8 cellular contexts compared by ENCODE assay signal in the genomic region with DNA sequence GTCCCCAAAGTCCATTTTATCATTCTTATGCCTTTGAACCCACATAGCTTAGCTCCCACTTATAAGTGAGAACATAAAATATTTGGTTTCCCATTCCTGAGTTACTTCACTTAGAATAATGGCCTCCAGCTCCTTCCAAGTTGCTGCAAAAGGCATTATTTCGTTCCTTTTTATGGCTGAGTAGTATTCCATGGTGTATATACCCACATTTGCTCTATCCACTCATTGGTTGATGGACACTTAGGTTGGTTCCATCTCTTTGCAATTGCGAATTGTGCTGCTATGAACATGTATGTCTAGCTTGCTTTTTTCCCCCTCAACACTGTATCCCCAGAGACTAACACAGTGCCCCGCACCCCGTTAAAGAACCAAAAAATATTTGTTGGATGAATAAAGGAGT. TPM values are rescaled to one million over a fixed set of nuclear protein-coding genes. Genes with fewer than 3 reads are reported as not detected.
A peak's percentile ranks its signal among the peaks of the same experiment; 100 is the strongest.
DNase-seq lines count a peak whose midpoint lies in the region; ATAC-seq and TF ChIP-seq lines count a peak whose summit lies in the region.

No MANE protein-coding gene starts in this region.

- POLR2A ChIA-PET in HEK293 (lab: Yijun Ruan, JAX): no interaction called here
- POLR2A ChIA-PET in activated naive CD8-positive, alpha-beta T cell treated with anti-CD3 and anti-CD28 coated beads, Interleukin-2, amount 10 ng/mL, durations not matched to agents 7 days and 5 days (lab: Charles Lee): no interaction called here

- H3K36me3 ChIP-seq in HEK293 (ENCODE audit: control insufficient read depth in 2 of 2, insufficient read depth in 1 of 2, low read length in 2 of 2) (no peaks in the 10 kb centered on the region; a peak in 1 of 3 replicates), muscle layer of colon (ENCODE audit: insufficient read depth, low read length) (no peaks in the 10 kb centered on the region), H7 (replicated peaks; ENCODE audit: control insufficient read depth, insufficient read depth, low read length) (no peaks in the 10 kb centered on the region)

- TF ChIP-seq CTCF in 22Rv1 (IDR thresholded peaks at IDR 0.05) (no peak), HEK293 (tag by site-specific recombination; IDR thresholded peaks at IDR 0.05) (no peak)

- ATAC-seq in activated naive CD8-positive, alpha-beta T cell treated with anti-CD3 and anti-CD28 coated beads, Interleukin-2, amount 10 ng/mL, durations not matched to agents 7 days and 5 days (ENCODE audit: low read depth): no peak

- no peak for DNase-seq in activated naive CD8-positive, alpha-beta T cell treated with anti-CD3 and anti-CD28 coated beads, Interleukin-2, amount 10 ng/mL, durations not matched to agents 7 days and 5 days
- DNase-seq in H7: no peak
- DNase-seq in NCI-H82 treated with DMSO at 0.1 percent for 48 hours (lab: John Stamatoyannopoulos, UW; ENCODE audit: unreplicated experiment): no peak
- DNase-seq in retina: no peak
- no peak for DNase-seq in effector CD4-positive, alpha-beta T cell

- peaks cover 21% of the 10 kb centered on the region for H3K4me1 Mint-ChIP-seq in activated naive CD8-positive, alpha-beta T cell treated with anti-CD3 and anti-CD28 coated beads, Interleukin-2, amount 10 ng/mL, durations not matched to agents 7 days and 5 days

- H3K9me3 Mint-ChIP-seq in activated naive CD8-positive, alpha-beta T cell treated with anti-CD3 and anti-CD28 coated beads, Interleukin-2, amount 10 ng/mL, durations not matched to agents 7 days and 5 days: no peaks in the 10 kb centered on the region

- peaks cover 19% of the 10 kb centered on the region for H3K27me3 Mint-ChIP-seq in activated naive CD8-positive, alpha-beta T cell treated with anti-CD3 and anti-CD28 coated beads, Interleukin-2, amount 10 ng/mL, durations not matched to agents 7 days and 5 days

- H3K4me1 ChIP-seq in HEK293 (ENCODE audit: control insufficient read depth, insufficient read depth, low read length) (no peaks in the 10 kb centered on the region), muscle layer of colon (ENCODE audit: insufficient read depth, low read length) (peaks cover 5% of the 10 kb centered on the region)

- peak overlapping the region; percentile 71 for H3K27ac Mint-ChIP-seq in activated naive CD8-positive, alpha-beta T cell treated with anti-CD3 and anti-CD28 coated beads, Interleukin-2, amount 10 ng/mL, durations not matched to agents 7 days and 5 days

- H3K9ac ChIP-seq in muscle layer of colon (ENCODE audit: low read length): no peak overlapping the region

- H3K9me3 ChIP-seq in HEK293 (ENCODE audit: control insufficient read depth, insufficient read depth, low read depth, low read length) (no peaks in the 10 kb centered on the region), muscle layer of colon (ENCODE audit: low read length) (no peaks in the 10 kb centered on the region)

- no peak overlapping the region for H3K4me3 ChIP-seq in HEK293 (ENCODE audit: low read depth, low read length)
- peak overlapping the region in 1 of 2 donors; percentile 15 for H3K4me3 ChIP-seq in muscle layer of colon (ENCODE audit: low read depth in 1 of 2, low read length in 2 of 2)
- no peak overlapping the region for H3K4me3 ChIP-seq in H7 (ENCODE audit: insufficient read depth, low read depth, low read length)

- no peaks in the 10 kb centered on the region for H3K27me3 ChIP-seq in muscle layer of colon (ENCODE audit: control insufficient read depth in 1 of 2, insufficient read depth in 2 of 2, low read length in 2 of 2)
- H3K27me3 ChIP-seq in H7 (ENCODE audit: control insufficient read depth, insufficient read depth, low read length): no peaks in the 10 kb centered on the region

- peak overlapping the region; percentile 72 for H3K4me3 Mint-ChIP-seq in activated naive CD8-positive, alpha-beta T cell treated with anti-CD3 and anti-CD28 coated beads, Interleukin-2, amount 10 ng/mL, durations not matched to agents 7 days and 5 days

- CTCF ChIA-PET in HEK293 (lab: Yijun Ruan, JAX): interaction anchor here (1.2 kb wide), 2 partner anchors 8 to 13 kb away, joined by 4 to 5 read pairs; no protein-coding TSS in a partner anchor

- peaks cover 4% of the 10 kb centered on the region for H3K36me3 Mint-ChIP-seq in activated naive CD8-positive, alpha-beta T cell treated with anti-CD3 and anti-CD28 coated beads, Interleukin-2, amount 10 ng/mL, durations not matched to agents 7 days and 5 days

- peak overlapping the region; percentile 90 for H3K27ac ChIP-seq in 22Rv1
- H3K27ac ChIP-seq in HEK293 (ENCODE audit: extremely low read depth, low read depth, low read length): no peak overlapping the region
- H3K27ac ChIP-seq in muscle layer of colon (ENCODE audit: low read depth, low read length): peak overlapping the region; percentile 49

TF ChIP-seq in HEK293, 187 proteins besides CTCF, POLR2A, EP300 and RAD21:
- TF ChIP-seq ZNF146 (tag by site-specific recombination; IDR thresholded peaks at IDR 0.05) (peak; percentile 84), SCRT1 (tag by site-specific recombination; IDR thresholded peaks at IDR 0.05; ENCODE audit: borderline replicate concordance) (no peak)

RNA-seq across cellular contexts. Expression of gene CAPZA2, which starts 0.7 kb away (rescaled TPM):
- total RNA-seq in activated naive CD8-positive, alpha-beta T cell treated with anti-CD3 and anti-CD28 coated beads, Interleukin-2, amount 10 ng/mL, durations not matched to agents 7 days and 5 days: 100 to 1,000 TPM; 131 to 135 TPM
- 116 and 152 TPM in 2 replicates for total RNA-seq in H7 (2014; rRNA removed; shearing (Covaris generic))
